In genomic region chr2:109611467-109612095, GRCh38 we compare ENCODE assay signal across 8 cellular contexts. TPM values are rescaled to one million over a fixed set of nuclear protein-coding genes. Genes with fewer than 3 reads are reported as not detected.
A peak's percentile ranks its signal among the peaks of the same experiment; 100 is the strongest.
DNase-seq lines count a peak whose midpoint lies in the region; ATAC-seq and TF ChIP-seq lines count a peak whose summit lies in the region.

No MANE protein-coding gene starts in this region.

- H2AFZ ChIP-seq in H9 (ENCODE audit: low read length), result no peak overlapping the region

- H3K79me1 ChIP-seq in H9 (ENCODE audit: insufficient read depth, low read depth, low read length, poor library complexity, severe bottlenecking), result no peaks in the 10 kb centered on the region

- no peak overlapping the region for H3K23ac ChIP-seq in H9 (ENCODE audit: insufficient read length, low read depth, low read length)

- H3K14ac ChIP-seq in H9 (ENCODE audit: insufficient read depth, low read length), result no peak overlapping the region

- no peak for ATAC-seq in Panc1
- ATAC-seq in GM19035 (IDR thresholded peaks at IDR 0.05; ENCODE audit: unreplicated experiment), result no peak
- ATAC-seq in activated T-cell treated with anti-CD3 and anti-CD28 coated beads, Interleukin-2, amount 50 U/mL, for 4 hours, result no peak
- ATAC-seq in GM21825 (IDR thresholded peaks at IDR 0.05; ENCODE audit: unreplicated experiment), result no peak

- in situ Hi-C loops in Panc1 (cut with HindIII; ENCODE audit: low pct_unique_long_range_greater_than_20kb, low sequenced_read_pairs), result no loop called here

- H3K27me3 Mint-ChIP-seq in H9 (ENCODE audit: low read depth), result peaks cover 7% of the 10 kb centered on the region; the same call in 1 of the 2 replicates
- H3K27me3 Mint-ChIP-seq in activated T-cell treated with anti-CD3 and anti-CD28 coated beads, Interleukin-2, amount 50 U/mL, for 4 hours (ENCODE audit: low read depth), result peaks cover 52% of the 10 kb centered on the region

- peak overlapping the region; percentile 96 for H3K4me2 ChIP-seq in H9 (ENCODE audit: insufficient read depth, insufficient read length, low read length)

- H2BK20ac ChIP-seq in H9 (ENCODE audit: low read depth, low read length, poor library complexity, severe bottlenecking), result no peak overlapping the region

- H3K4me1 Mint-ChIP-seq in H9, result peaks cover 43 to 45% of the 10 kb centered on the region in 2 experiments
- H3K4me1 Mint-ChIP-seq in activated T-cell treated with anti-CD3 and anti-CD28 coated beads, Interleukin-2, amount 50 U/mL, for 4 hours (ENCODE audit: low read depth), result peaks cover 17% of the 10 kb centered on the region

- no peak overlapping the region for H4K8ac ChIP-seq in H9 (replicated peaks; ENCODE audit: insufficient read length, low read depth, low read length)

- intact Hi-C loops in Panc1 (cut with micrococcal nuclease; ENCODE audit: unreplicated experiment), result loop anchor here (5.0 to 10.0 kb wide), 2 partner anchors 103 to 126 kb away; no protein-coding TSS in a partner anchor

- no peak overlapping the region for H2BK12ac ChIP-seq in H9 (ENCODE audit: insufficient read length, low read depth, low read length)

- H3K18ac ChIP-seq in H9 (ENCODE audit: insufficient read length, low read depth, low read length), result no peak overlapping the region

- no peaks in the 10 kb centered on the region for H4K20me1 ChIP-seq in H9 (ENCODE audit: control insufficient read depth, insufficient read depth, insufficient read length)

- peak overlapping the region; percentile 87 to 96 for H3K4me3 Mint-ChIP-seq in H9
- H3K4me3 Mint-ChIP-seq in activated T-cell treated with anti-CD3 and anti-CD28 coated beads, Interleukin-2, amount 50 U/mL, for 4 hours, result no peak overlapping the region

- H3K23me2 ChIP-seq in H9 (ENCODE audit: insufficient read length, low read depth, low read length, poor library complexity, severe bottlenecking), result peaks cover 19% of the 10 kb centered on the region

- no peak overlapping the region for H2BK5ac ChIP-seq in H9 (ENCODE audit: insufficient read length, low read length)

- H3K27me3 ChIP-seq in H9 (ENCODE audit: insufficient read depth, low read length), result peaks cover 3% of the 10 kb centered on the region; the same call in 1 of the 2 replicates
- H3K27me3 ChIP-seq in Panc1 (ENCODE audit: control insufficient read depth, insufficient read depth, low read length), result no peaks in the 10 kb centered on the region

- CTCF ChIA-PET in Panc1 (lab: Charles Lee), result no interaction called here

- H4K5ac ChIP-seq in H9 (ENCODE audit: insufficient read length, low read depth, low read length), result no peak overlapping the region

- H3K4me3 ChIP-seq in Panc1 (ENCODE audit: low read depth in 2 of 2, low read length in 2 of 2) (peak overlapping the region; percentile 81 to 88), skeletal muscle cell (ENCODE audit: low read depth, low read length) (peak overlapping the region; percentile 72)

- no peaks in the 10 kb centered on the region for H3K9me3 Mint-ChIP-seq in H9
- H3K9me3 Mint-ChIP-seq in activated T-cell treated with anti-CD3 and anti-CD28 coated beads, Interleukin-2, amount 50 U/mL, for 4 hours, result no peaks in the 10 kb centered on the region

- no peak overlapping the region for H4K91ac ChIP-seq in H9 (ENCODE audit: insufficient read length, low read depth, low read length)

- no peak overlapping the region for H2BK15ac ChIP-seq in H9 (ENCODE audit: low read depth, low read length)

- TF ChIP-seq CTCF in H9 (conservative IDR thresholded peaks at IDR 0.05) (no peak), Panc1 (IDR thresholded peaks at IDR 0.05) (no peak; the same call in 1 of the 2 replicates)

- DNase-seq in H9 (no peak), Panc1 (ENCODE audit: low read depth, low spot score) (no peak), fibroblast of peridontal ligament (ENCODE audit: extremely low read depth) (peak; percentile 98), skeletal muscle cell (ENCODE audit: low read depth) (peak; percentile 53), cerebellar nuclear complex (lab: John Stamatoyannopoulos, UW) (no peak)
- DNase-seq in activated T-cell treated with anti-CD3 and anti-CD28 coated beads, Interleukin-2, amount 50 U/mL, for 4 hours, result no peak

- no peak overlapping the region for H3K56ac ChIP-seq in H9 (ENCODE audit: insufficient read length, low read depth, low read length)

- no peak overlapping the region for H2AK5ac ChIP-seq in H9 (ENCODE audit: insufficient read length, low read length)

- WGBS in H9 (ENCODE audit: extremely low coverage, insufficient read length, low lambda C conversion rate), result no CpG with 5 or more reads among the region's 5 CpGs

- H3K36me3 ChIP-seq in Panc1 (ENCODE audit: control insufficient read depth, insufficient read depth, low read length), result peaks cover 3% of the 10 kb centered on the region

- H3T11ph ChIP-seq in H9 (ENCODE audit: low read length), result no peak overlapping the region

- no peak overlapping the region for H3K27ac Mint-ChIP-seq in H9

- no peak overlapping the region for H2BK120ac ChIP-seq in H9 (ENCODE audit: low read depth, low read length, poor library complexity, severe bottlenecking)

- H3K36me3 Mint-ChIP-seq in H9 (ENCODE audit: insufficient read depth in 1 of 3, low read depth in 3 of 3), result peaks cover 0 to 9% (median 3%) of the 10 kb centered on the region in 3 experiments; a peak in 4 of 7 replicates
- no peaks in the 10 kb centered on the region for H3K36me3 Mint-ChIP-seq in activated T-cell treated with anti-CD3 and anti-CD28 coated beads, Interleukin-2, amount 50 U/mL, for 4 hours (ENCODE audit: insufficient read depth)

- H3K4ac ChIP-seq in H9 (ENCODE audit: low read depth, low read length), result no peak overlapping the region

- BruUV-seq in Panc1 (replicated peaks; lab: Mats Ljungman, UMichigan), result no TSS peak

- H3K9ac ChIP-seq in H9 (ENCODE audit: extremely low read depth, insufficient read length, low read length), result peak overlapping the region; percentile 28

- H3K27ac ChIP-seq in H9 (ENCODE audit: insufficient read length, low read depth, low read length) (no peak overlapping the region), Panc1 (ENCODE audit: low read length) (peak overlapping the region; percentile 98)

- POLR2A ChIA-PET in Panc1 (lab: Charles Lee), result no interaction called here

- H3K79me2 ChIP-seq in H9 (ENCODE audit: insufficient read depth, low read length), result peaks cover 39% of the 10 kb centered on the region; the same call in 1 of the 2 replicates

- H3K9me3 ChIP-seq in H9 (ENCODE audit: control insufficient read depth, low read depth, low read length), result no peaks in the 10 kb centered on the region
- no peaks in the 10 kb centered on the region for H3K9me3 ChIP-seq in Panc1 (ENCODE audit: control insufficient read depth, insufficient read depth, low read depth, low read length)

- H3K4me1 ChIP-seq in H9 (ENCODE audit: insufficient read depth, low read length) (peaks cover 2% of the 10 kb centered on the region; the same call in 1 of the 2 replicates), Panc1 (ENCODE audit: control insufficient read depth, insufficient read depth, low read length) (peaks cover 40% of the 10 kb centered on the region)

RNA-seq across cellular contexts. Expression of gene SEPTIN10, which starts 2.2 kb away (rescaled TPM):
- 91.2 and 92.5 TPM in 2 replicates for total RNA-seq in H9 (2021)
- total RNA-seq in Panc1 (2021; ENCODE audit: unreplicated experiment), result 100.0 TPM
- polyA plus RNA-seq in Panc1 (2012; ENCODE audit: insufficient read length), result 66.2 TPM
- total RNA-seq in activated T-cell treated with anti-CD3 and anti-CD28 coated beads, Interleukin-2, amount 50 U/mL, for 4 hours, result 1 to 10 TPM in 2 of 3 donors, under 1 TPM in 1; 0.66 to 1.3 (median 1.1) TPM

RNA-seq across cellular contexts. Expression of gene SOWAHC, which starts 2.6 kb away (rescaled TPM):
- total RNA-seq in H9 (2021) (20.1 and 20.9 TPM in 2 replicates), Panc1 (2021; ENCODE audit: unreplicated experiment) (23.4 TPM)
- polyA plus RNA-seq in Panc1 (2012; ENCODE audit: insufficient read length), result 13.8 TPM
- total RNA-seq in activated T-cell treated with anti-CD3 and anti-CD28 coated beads, Interleukin-2, amount 50 U/mL, for 4 hours, result under 1 TPM; 0.38 to 0.53 (median 0.46) TPM

Comparison
In these comparisons a context has a peak if more than half of its experiments do, and no peak if none do; other contexts are left out.
1. DNase-seq: peak in fibroblast of peridontal ligament (single experiment) and skeletal muscle cell (single experiment); none in H9 (single experiment), Panc1 (single experiment), activated T-cell treated with anti-CD3 and anti-CD28 coated beads, Interleukin-2, amount 50 U/mL, for 4 hours (single experiment) and cerebellar nuclear complex (0 of 2).
2. RNA of gene SEPTIN10, which starts 2.2 kb away (total RNA-seq): 100.0 TPM in Panc1 (single experiment) and 91.2 to 92.5 TPM in H9; 0.66 to 1.3 TPM in activated T-cell treated with anti-CD3 and anti-CD28 coated beads, Interleukin-2, amount 50 U/mL, for 4 hours; every median in the first group is over 10 times any median in the second.
3. RNA of gene SOWAHC, which starts 2.6 kb away (total RNA-seq): 23.4 TPM in Panc1 (single experiment) and 20.1 to 20.9 TPM in H9; 0.38 to 0.53 TPM in activated T-cell treated with anti-CD3 and anti-CD28 coated beads, Interleukin-2, amount 50 U/mL, for 4 hours; every median in the first group is over 10 times any median in the second.